ENCODE assay signal across 1 cellular context in the genomic region with DNA sequence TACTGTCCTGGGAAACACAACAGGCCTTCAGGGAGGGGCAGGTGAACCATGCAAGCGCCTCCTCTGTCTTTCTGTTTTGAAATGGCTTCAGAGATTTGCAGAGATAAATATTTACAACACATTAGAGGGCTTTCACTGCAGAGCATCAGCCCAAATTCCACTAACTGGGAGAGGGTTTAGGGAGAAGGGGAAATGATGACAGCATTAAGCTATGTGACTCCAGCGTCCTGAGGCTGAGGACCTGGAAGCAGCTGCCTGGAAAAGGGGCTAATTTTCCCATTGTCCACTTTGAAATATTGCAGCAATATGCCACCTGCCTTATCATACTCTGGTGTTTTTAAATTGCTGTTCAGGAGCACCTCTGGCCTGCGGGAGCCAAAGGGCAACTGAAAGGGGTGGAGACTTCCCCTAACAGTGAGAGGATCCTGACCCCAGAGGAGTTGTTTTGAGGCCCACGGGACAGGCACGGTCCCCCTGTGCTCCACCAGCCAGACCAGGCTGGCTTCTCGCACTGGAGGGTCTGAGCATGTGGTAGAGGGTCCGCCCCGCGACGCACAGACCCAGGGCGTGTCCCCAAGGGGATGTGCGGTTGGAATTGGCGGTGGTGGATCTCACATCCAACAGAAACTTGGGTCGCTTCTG.
TF ChIP-seq lines count a peak whose summit lies in the region.

No MANE protein-coding gene starts in this region.

TF ChIP-seq in HepG2, 621 proteins besides CTCF, POLR2A, EP300 and RAD21 (continued from another document and continues in another):
- TF ChIP-seq, protein P1, sequence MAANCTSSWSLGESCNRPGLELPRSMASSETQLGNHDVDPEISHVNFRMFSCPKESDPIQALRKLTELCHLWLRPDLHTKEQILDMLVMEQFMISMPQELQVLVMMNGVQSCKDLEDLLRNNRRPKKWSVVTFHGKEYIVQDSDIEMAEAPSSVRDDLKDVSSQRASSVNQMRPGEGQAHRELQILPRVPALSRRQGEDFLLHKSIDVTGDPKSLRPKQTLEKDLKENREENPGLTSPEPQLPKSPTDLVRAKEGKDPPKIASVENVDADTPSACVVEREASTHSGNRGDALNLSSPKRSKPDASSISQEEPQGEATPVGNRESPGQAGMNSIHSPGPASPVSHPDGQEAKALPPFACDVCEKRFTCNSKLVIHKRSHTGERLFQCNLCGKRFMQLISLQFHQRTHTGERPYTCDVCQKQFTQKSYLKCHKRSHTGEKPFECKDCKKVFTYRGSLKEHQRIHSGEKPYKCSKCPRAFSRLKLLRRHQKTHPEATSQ (CRISPR knock-in tag; IDR thresholded peaks at IDR 0.05; ENCODE audit: borderline replicate concordance), result no peak
- TF ChIP-seq HDAC1 (CRISPR knock-in tag; IDR thresholded peaks at IDR 0.05), result peak; percentile 49; the same call in 1 of the 2 replicates
- TF ChIP-seq ATF7 (IDR thresholded peaks at IDR 0.05), result no peak
- TF ChIP-seq ATF7 (CRISPR knock-in tag; IDR thresholded peaks at IDR 0.05), result peak; percentile 76
- TF ChIP-seq, protein P2, sequence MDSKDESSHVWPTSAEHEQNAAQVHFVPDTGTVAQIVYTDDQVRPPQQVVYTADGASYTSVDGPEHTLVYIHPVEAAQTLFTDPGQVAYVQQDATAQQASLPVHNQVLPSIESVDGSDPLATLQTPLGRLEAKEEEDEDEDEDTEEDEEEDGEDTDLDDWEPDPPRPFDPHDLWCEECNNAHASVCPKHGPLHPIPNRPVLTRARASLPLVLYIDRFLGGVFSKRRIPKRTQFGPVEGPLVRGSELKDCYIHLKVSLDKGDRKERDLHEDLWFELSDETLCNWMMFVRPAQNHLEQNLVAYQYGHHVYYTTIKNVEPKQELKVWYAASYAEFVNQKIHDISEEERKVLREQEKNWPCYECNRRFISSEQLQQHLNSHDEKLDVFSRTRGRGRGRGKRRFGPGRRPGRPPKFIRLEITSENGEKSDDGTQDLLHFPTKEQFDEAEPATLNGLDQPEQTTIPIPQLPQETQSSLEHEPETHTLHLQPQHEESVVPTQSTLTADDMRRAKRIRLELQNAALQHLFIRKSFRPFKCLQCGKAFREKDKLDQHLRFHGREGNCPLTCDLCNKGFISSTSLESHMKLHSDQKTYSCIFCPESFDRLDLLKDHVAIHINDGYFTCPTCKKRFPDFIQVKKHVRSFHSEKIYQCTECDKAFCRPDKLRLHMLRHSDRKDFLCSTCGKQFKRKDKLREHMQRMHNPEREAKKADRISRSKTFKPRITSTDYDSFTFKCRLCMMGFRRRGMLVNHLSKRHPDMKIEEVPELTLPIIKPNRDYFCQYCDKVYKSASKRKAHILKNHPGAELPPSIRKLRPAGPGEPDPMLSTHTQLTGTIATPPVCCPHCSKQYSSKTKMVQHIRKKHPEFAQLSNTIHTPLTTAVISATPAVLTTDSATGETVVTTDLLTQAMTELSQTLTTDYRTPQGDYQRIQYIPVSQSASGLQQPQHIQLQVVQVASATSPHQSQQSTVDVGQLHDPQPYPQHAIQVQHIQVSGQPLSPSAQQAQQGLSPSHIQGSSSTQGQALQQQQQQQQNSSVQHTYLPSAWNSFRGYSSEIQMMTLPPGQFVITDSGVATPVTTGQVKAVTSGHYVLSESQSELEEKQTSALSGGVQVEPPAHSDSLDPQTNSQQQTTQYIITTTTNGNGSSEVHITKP (CRISPR knock-in tag; IDR thresholded peaks at IDR 0.05; ENCODE audit: low read depth), result no peak
- TF ChIP-seq ZNF350 (CRISPR knock-in tag; IDR thresholded peaks at IDR 0.05; ENCODE audit: borderline replicate concordance, low read depth), result peak; percentile 88
- TF ChIP-seq FOXJ3 (CRISPR knock-in tag; IDR thresholded peaks at IDR 0.05; ENCODE audit: borderline replicate concordance), result peak; percentile 78; the same call in 1 of the 2 replicates
- TF ChIP-seq ZNF205 (CRISPR knock-in tag; IDR thresholded peaks at IDR 0.05), result 0 out of 2 replicates have a peak, but pooled peaks have one; percentile 40
- TF ChIP-seq, protein P3, sequence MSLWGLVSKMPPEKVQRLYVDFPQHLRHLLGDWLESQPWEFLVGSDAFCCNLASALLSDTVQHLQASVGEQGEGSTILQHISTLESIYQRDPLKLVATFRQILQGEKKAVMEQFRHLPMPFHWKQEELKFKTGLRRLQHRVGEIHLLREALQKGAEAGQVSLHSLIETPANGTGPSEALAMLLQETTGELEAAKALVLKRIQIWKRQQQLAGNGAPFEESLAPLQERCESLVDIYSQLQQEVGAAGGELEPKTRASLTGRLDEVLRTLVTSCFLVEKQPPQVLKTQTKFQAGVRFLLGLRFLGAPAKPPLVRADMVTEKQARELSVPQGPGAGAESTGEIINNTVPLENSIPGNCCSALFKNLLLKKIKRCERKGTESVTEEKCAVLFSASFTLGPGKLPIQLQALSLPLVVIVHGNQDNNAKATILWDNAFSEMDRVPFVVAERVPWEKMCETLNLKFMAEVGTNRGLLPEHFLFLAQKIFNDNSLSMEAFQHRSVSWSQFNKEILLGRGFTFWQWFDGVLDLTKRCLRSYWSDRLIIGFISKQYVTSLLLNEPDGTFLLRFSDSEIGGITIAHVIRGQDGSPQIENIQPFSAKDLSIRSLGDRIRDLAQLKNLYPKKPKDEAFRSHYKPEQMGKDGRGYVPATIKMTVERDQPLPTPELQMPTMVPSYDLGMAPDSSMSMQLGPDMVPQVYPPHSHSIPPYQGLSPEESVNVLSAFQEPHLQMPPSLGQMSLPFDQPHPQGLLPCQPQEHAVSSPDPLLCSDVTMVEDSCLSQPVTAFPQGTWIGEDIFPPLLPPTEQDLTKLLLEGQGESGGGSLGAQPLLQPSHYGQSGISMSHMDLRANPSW (CRISPR knock-in tag; IDR thresholded peaks at IDR 0.05; ENCODE audit: borderline replicate concordance), result 0 out of 2 replicates have a peak, but pooled peaks have one; percentile 53
- TF ChIP-seq CCAR2 (optimal IDR thresholded peaks at IDR 0.05; ENCODE audit: low read depth, low read length), result no peak
- TF ChIP-seq, protein P4, sequence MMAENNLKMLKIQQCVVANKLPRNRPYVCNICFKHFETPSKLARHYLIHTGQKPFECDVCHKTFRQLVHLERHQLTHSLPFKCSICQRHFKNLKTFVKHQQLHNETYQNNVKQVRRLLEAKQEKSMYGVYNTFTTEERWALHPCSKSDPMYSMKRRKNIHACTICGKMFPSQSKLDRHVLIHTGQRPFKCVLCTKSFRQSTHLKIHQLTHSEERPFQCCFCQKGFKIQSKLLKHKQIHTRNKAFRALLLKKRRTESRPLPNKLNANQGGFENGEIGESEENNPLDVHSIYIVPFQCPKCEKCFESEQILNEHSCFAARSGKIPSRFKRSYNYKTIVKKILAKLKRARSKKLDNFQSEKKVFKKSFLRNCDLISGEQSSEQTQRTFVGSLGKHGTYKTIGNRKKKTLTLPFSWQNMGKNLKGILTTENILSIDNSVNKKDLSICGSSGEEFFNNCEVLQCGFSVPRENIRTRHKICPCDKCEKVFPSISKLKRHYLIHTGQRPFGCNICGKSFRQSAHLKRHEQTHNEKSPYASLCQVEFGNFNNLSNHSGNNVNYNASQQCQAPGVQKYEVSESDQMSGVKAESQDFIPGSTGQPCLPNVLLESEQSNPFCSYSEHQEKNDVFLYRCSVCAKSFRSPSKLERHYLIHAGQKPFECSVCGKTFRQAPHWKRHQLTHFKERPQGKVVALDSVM (CRISPR knock-in tag; IDR thresholded peaks at IDR 0.05), result peak; percentile 33; the same call in 1 of the 2 replicates
- TF ChIP-seq, protein P5, sequence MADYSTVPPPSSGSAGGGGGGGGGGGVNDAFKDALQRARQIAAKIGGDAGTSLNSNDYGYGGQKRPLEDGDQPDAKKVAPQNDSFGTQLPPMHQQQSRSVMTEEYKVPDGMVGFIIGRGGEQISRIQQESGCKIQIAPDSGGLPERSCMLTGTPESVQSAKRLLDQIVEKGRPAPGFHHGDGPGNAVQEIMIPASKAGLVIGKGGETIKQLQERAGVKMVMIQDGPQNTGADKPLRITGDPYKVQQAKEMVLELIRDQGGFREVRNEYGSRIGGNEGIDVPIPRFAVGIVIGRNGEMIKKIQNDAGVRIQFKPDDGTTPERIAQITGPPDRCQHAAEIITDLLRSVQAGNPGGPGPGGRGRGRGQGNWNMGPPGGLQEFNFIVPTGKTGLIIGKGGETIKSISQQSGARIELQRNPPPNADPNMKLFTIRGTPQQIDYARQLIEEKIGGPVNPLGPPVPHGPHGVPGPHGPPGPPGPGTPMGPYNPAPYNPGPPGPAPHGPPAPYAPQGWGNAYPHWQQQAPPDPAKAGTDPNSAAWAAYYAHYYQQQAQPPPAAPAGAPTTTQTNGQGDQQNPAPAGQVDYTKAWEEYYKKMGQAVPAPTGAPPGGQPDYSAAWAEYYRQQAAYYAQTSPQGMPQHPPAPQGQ (CRISPR knock-in tag; IDR thresholded peaks at IDR 0.05; ENCODE audit: borderline replicate concordance), result no peak
- TF ChIP-seq MTF1 (CRISPR knock-in tag; IDR thresholded peaks at IDR 0.05), result no peak
- TF ChIP-seq, protein P6, sequence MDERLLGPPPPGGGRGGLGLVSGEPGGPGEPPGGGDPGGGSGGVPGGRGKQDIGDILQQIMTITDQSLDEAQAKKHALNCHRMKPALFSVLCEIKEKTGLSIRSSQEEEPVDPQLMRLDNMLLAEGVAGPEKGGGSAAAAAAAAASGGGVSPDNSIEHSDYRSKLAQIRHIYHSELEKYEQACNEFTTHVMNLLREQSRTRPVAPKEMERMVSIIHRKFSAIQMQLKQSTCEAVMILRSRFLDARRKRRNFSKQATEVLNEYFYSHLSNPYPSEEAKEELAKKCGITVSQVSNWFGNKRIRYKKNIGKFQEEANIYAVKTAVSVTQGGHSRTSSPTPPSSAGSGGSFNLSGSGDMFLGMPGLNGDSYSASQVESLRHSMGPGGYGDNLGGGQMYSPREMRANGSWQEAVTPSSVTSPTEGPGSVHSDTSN (CRISPR knock-in tag; IDR thresholded peaks at IDR 0.05), result no peak
- no peak for TF ChIP-seq ZNF572 (CRISPR knock-in tag; IDR thresholded peaks at IDR 0.05)
- TF ChIP-seq, protein P7, sequence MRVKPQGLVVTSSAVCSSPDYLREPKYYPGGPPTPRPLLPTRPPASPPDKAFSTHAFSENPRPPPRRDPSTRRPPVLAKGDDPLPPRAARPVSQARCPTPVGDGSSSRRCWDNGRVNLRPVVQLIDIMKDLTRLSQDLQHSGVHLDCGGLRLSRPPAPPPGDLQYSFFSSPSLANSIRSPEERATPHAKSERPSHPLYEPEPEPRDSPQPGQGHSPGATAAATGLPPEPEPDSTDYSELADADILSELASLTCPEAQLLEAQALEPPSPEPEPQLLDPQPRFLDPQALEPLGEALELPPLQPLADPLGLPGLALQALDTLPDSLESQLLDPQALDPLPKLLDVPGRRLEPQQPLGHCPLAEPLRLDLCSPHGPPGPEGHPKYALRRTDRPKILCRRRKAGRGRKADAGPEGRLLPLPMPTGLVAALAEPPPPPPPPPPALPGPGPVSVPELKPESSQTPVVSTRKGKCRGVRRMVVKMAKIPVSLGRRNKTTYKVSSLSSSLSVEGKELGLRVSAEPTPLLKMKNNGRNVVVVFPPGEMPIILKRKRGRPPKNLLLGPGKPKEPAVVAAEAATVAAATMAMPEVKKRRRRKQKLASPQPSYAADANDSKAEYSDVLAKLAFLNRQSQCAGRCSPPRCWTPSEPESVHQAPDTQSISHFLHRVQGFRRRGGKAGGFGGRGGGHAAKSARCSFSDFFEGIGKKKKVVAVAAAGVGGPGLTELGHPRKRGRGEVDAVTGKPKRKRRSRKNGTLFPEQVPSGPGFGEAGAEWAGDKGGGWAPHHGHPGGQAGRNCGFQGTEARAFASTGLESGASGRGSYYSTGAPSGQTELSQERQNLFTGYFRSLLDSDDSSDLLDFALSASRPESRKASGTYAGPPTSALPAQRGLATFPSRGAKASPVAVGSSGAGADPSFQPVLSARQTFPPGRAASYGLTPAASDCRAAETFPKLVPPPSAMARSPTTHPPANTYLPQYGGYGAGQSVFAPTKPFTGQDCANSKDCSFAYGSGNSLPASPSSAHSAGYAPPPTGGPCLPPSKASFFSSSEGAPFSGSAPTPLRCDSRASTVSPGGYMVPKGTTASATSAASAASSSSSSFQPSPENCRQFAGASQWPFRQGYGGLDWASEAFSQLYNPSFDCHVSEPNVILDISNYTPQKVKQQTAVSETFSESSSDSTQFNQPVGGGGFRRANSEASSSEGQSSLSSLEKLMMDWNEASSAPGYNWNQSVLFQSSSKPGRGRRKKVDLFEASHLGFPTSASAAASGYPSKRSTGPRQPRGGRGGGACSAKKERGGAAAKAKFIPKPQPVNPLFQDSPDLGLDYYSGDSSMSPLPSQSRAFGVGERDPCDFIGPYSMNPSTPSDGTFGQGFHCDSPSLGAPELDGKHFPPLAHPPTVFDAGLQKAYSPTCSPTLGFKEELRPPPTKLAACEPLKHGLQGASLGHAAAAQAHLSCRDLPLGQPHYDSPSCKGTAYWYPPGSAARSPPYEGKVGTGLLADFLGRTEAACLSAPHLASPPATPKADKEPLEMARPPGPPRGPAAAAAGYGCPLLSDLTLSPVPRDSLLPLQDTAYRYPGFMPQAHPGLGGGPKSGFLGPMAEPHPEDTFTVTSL (CRISPR knock-in tag; IDR thresholded peaks at IDR 0.05; ENCODE audit: borderline replicate concordance), result peak; percentile 84; the same call in 1 of the 2 replicates
- TF ChIP-seq ZFX (CRISPR knock-in tag; IDR thresholded peaks at IDR 0.05; ENCODE audit: low read depth), result peak; percentile 75
- TF ChIP-seq, protein P8, sequence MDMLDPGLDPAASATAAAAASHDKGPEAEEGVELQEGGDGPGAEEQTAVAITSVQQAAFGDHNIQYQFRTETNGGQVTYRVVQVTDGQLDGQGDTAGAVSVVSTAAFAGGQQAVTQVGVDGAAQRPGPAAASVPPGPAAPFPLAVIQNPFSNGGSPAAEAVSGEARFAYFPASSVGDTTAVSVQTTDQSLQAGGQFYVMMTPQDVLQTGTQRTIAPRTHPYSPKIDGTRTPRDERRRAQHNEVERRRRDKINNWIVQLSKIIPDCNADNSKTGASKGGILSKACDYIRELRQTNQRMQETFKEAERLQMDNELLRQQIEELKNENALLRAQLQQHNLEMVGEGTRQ (IDR thresholded peaks at IDR 0.05; ENCODE audit: low read depth, low read length), result no peak
- TF ChIP-seq, protein P8 (CRISPR knock-in tag; IDR thresholded peaks at IDR 0.05; ENCODE audit: borderline replicate concordance), result no peak
- TF ChIP-seq, protein P9, sequence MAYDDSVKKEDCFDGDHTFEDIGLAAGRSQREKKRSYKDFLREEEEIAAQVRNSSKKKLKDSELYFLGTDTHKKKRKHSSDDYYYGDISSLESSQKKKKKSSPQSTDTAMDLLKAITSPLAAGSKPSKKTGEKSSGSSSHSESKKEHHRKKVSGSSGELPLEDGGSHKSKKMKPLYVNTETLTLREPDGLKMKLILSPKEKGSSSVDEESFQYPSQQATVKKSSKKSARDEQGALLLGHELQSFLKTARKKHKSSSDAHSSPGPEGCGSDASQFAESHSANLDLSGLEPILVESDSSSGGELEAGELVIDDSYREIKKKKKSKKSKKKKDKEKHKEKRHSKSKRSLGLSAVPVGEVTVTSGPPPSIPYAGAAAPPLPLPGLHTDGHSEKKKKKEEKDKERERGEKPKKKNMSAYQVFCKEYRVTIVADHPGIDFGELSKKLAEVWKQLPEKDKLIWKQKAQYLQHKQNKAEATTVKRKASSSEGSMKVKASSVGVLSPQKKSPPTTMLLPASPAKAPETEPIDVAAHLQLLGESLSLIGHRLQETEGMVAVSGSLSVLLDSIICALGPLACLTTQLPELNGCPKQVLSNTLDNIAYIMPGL (CRISPR knock-in tag; IDR thresholded peaks at IDR 0.05; ENCODE audit: borderline replicate concordance in 1 of 2, low read depth in 1 of 2), result peak in 1 of 2 experiments; percentile 24; a peak in 1 of 4 replicates
- no peak for TF ChIP-seq ZNF674 (CRISPR knock-in tag; IDR thresholded peaks at IDR 0.05; ENCODE audit: low read depth)
- no peak for TF ChIP-seq TMF1 (CRISPR knock-in tag; IDR thresholded peaks at IDR 0.05; ENCODE audit: low read depth)
